In the genomic region with DNA sequence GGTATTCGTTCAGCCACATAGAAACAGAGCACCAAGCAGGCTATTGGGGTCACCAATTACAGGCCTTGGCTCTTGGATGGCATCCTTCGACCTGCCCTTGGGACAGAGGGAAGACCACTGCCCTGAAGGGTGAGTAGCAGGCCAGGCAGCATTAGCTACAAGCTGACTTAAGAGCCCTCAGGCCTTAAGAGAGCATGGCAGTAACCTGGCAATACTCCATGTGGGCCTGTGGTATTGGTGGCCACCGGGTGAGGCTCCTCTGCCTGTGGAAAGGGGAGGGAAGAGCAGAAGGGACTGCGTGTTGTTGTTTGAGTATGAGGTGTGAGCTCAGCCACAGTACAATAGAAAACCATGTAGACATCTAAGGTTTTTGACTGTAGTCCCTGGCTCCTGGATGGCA, we compare ENCODE assay signal across 24 cellular contexts.
DNase-seq lines count a peak whose midpoint lies in the region; ATAC-seq, FAIRE-seq and TF ChIP-seq lines count a peak whose summit lies in the region.
"Had no signal": no experiment of that assay in that cellular context is flagged by ENCODE, and none has a peak within 500 bp of the region (broad histone marks: within the 10 kb centered on the region; RNA-seq: fewer than 3 reads in every experiment).

No MANE protein-coding gene starts in this region.

- intact Hi-C loops in aorta (cut with DNase I), result no loop called here
- intact Hi-C loops in activated T-helper 2 cell treated with anti-CD3 and anti-CD28 coated beads, Interferon-gamma antibody, Interleukin-2, Interleukin-4, amounts not matched to agents 10 μg/mL and 5 μg/mL and 100 μg/mL, durations not matched to agents 14 hours and 24 hours and 36 hours (cut with micrococcal nuclease), result no loop called here

- CTCF ChIA-PET in WTC11 (lab: Charles Lee), result no interaction called here

- peak; percentile 33 for ATAC-seq in stimulated activated naive CD8-positive, alpha-beta T cell treated with anti-CD3 and anti-CD28 coated beads, Interleukin-15, amount 100 ng/mL, for 72 hours
- no peak for ATAC-seq in stimulated activated naive CD8-positive, alpha-beta T cell treated with anti-CD3 and anti-CD28 coated beads, Interleukin-15, Interleukin-2, amounts not matched to agents 100 U/mL and 50 U/mL, for 24 hours
- ATAC-seq in aorta (ENCODE audit: low FRiP score), result peak; percentile 11
- ATAC-seq in WTC11, result no peak
- ATAC-seq: GM12878 had no signal

- no peak for DNase-seq in stimulated activated naive CD8-positive, alpha-beta T cell treated with anti-CD3 and anti-CD28 coated beads, Interleukin-15, amount 100 ng/mL, for 72 hours
- no peak for DNase-seq in stimulated activated naive CD8-positive, alpha-beta T cell treated with anti-CD3 and anti-CD28 coated beads, Interleukin-15, Interleukin-2, amounts not matched to agents 100 U/mL and 50 U/mL, for 24 hours
- DNase-seq in astrocyte (ENCODE audit: low read depth), result no peak
- DNase-seq in myocyte (ENCODE audit: low read depth), result peak; percentile 76
- DNase-seq in aorta, result no peak
- no peak for DNase-seq in activated T-helper 2 cell treated with anti-CD3 and anti-CD28 coated beads, Interferon-gamma antibody, Interleukin-2, Interleukin-4, amounts not matched to agents 10 μg/mL and 5 μg/mL and 100 μg/mL, durations not matched to agents 14 hours and 24 hours and 36 hours (ENCODE audit: low spot score)
- no peak for DNase-seq in SKM-1 (lab: John Stamatoyannopoulos, UW; ENCODE audit: unreplicated experiment)
- no peak for DNase-seq in WTC11 (ENCODE audit: low spot score)
- DNase-seq: ACHN; BE2C; C1 segment of cervical spinal cord; CD4-positive, CD25-positive, alpha-beta regulatory T cell; CD8-positive, alpha-beta memory T cell; COR-L47; DMS 273 treated with DMSO at 0.1 percent for 48 hours; DND-41; EL; GOT3; H9 had no signal

- no peak overlapping the region for H3K4me3 Mint-ChIP-seq in stimulated activated naive CD8-positive, alpha-beta T cell treated with anti-CD3 and anti-CD28 coated beads, Interleukin-15, amount 100 ng/mL, for 72 hours
- H3K4me3 Mint-ChIP-seq in astrocyte (ENCODE audit: unreplicated experiment) (no peak overlapping the region), WTC11 (no peak overlapping the region)
- H3K4me3 Mint-ChIP-seq in activated T-helper 2 cell treated with anti-CD3 and anti-CD28 coated beads, Interferon-gamma antibody, Interleukin-2, Interleukin-4, amounts not matched to agents 10 μg/mL and 5 μg/mL and 100 μg/mL, durations not matched to agents 14 hours and 24 hours and 36 hours (ENCODE audit: low read depth), result no peak overlapping the region
- H3K4me3 Mint-ChIP-seq: CD4-positive, CD25-positive, alpha-beta regulatory T cell; CD8-positive, alpha-beta memory T cell; H9; IgD-negative memory B cell had no signal

- H2AFZ ChIP-seq in astrocyte (ENCODE audit: low read depth, low read length), result no peak overlapping the region

- H3K27me3 ChIP-seq in astrocyte (ENCODE audit: insufficient read depth, low read length), result no peaks in the 10 kb centered on the region
- no peaks in the 10 kb centered on the region for H3K27me3 ChIP-seq in aorta (ENCODE audit: control insufficient read depth in 1 of 2, insufficient read depth in 2 of 2, low read length in 1 of 2)
- H3K27me3 ChIP-seq: BE2C had no signal

- H3K4me1 ChIP-seq in astrocyte (ENCODE audit: insufficient read depth, low read length) (no peaks in the 10 kb centered on the region), aorta (ENCODE audit: control insufficient read depth in 1 of 2, insufficient read depth in 2 of 2, low read length in 2 of 2) (no peaks in the 10 kb centered on the region)
- H3K4me1 ChIP-seq: BE2C had no signal

- no peaks in the 10 kb centered on the region for H3K9me3 ChIP-seq in astrocyte (ENCODE audit: insufficient read depth, low read depth, low read length)
- peaks cover 1% of the 10 kb centered on the region for H3K9me3 ChIP-seq in aorta (ENCODE audit: control insufficient read depth, low read length)
- H3K9me3 ChIP-seq: BE2C had no signal

- no peaks in the 10 kb centered on the region for H3K4me1 Mint-ChIP-seq in stimulated activated naive CD8-positive, alpha-beta T cell treated with anti-CD3 and anti-CD28 coated beads, Interleukin-15, amount 100 ng/mL, for 72 hours
- H3K4me1 Mint-ChIP-seq in astrocyte (ENCODE audit: low read depth, unreplicated experiment) (peaks cover 31% of the 10 kb centered on the region), WTC11 (peaks cover 9% of the 10 kb centered on the region)
- no peaks in the 10 kb centered on the region for H3K4me1 Mint-ChIP-seq in activated T-helper 2 cell treated with anti-CD3 and anti-CD28 coated beads, Interferon-gamma antibody, Interleukin-2, Interleukin-4, amounts not matched to agents 10 μg/mL and 5 μg/mL and 100 μg/mL, durations not matched to agents 14 hours and 24 hours and 36 hours (ENCODE audit: low read depth)
- H3K4me1 Mint-ChIP-seq: CD4-positive, CD25-positive, alpha-beta regulatory T cell; CD8-positive, alpha-beta memory T cell had no signal

- peaks cover 1% of the 10 kb centered on the region for H3K36me3 Mint-ChIP-seq in astrocyte (ENCODE audit: low read depth, unreplicated experiment)
- H3K36me3 Mint-ChIP-seq in activated T-helper 2 cell treated with anti-CD3 and anti-CD28 coated beads, Interferon-gamma antibody, Interleukin-2, Interleukin-4, amounts not matched to agents 10 μg/mL and 5 μg/mL and 100 μg/mL, durations not matched to agents 14 hours and 24 hours and 36 hours (ENCODE audit: low read depth), result no peaks in the 10 kb centered on the region
- H3K36me3 Mint-ChIP-seq in WTC11, result no peaks in the 10 kb centered on the region
- H3K36me3 Mint-ChIP-seq: CD4-positive, CD25-positive, alpha-beta regulatory T cell; CD8-positive, alpha-beta memory T cell; IgD-negative memory B cell had no signal

- H3K4me3 ChIP-seq in astrocyte (ENCODE audit: insufficient read depth, low read depth, low read length), result no peak overlapping the region
- no peak overlapping the region for H3K4me3 ChIP-seq in aorta (ENCODE audit: low read length in 2 of 2)
- H3K4me3 ChIP-seq: GM12878 had no signal

- no peaks in the 10 kb centered on the region for H3K9me3 Mint-ChIP-seq in stimulated activated naive CD8-positive, alpha-beta T cell treated with anti-CD3 and anti-CD28 coated beads, Interleukin-15, amount 100 ng/mL, for 72 hours
- peaks cover 2% of the 10 kb centered on the region for H3K9me3 Mint-ChIP-seq in astrocyte (ENCODE audit: unreplicated experiment)
- H3K9me3 Mint-ChIP-seq in activated T-helper 2 cell treated with anti-CD3 and anti-CD28 coated beads, Interferon-gamma antibody, Interleukin-2, Interleukin-4, amounts not matched to agents 10 μg/mL and 5 μg/mL and 100 μg/mL, durations not matched to agents 14 hours and 24 hours and 36 hours, result no peaks in the 10 kb centered on the region
- peaks cover 11% of the 10 kb centered on the region for H3K9me3 Mint-ChIP-seq in WTC11

- 88 to 91% methylated on average over 4 of the region's 4 CpGs for WGBS in aorta, 2 donors

- no peaks in the 10 kb centered on the region for H4K20me1 ChIP-seq in astrocyte (ENCODE audit: insufficient read depth, low read length)

- H3K9ac ChIP-seq in astrocyte (ENCODE audit: low read length), result no peak overlapping the region

- no peak overlapping the region for H3K4me2 ChIP-seq in astrocyte (ENCODE audit: low read length)

- no peaks in the 10 kb centered on the region for H3K36me3 ChIP-seq in astrocyte (ENCODE audit: insufficient read depth, low read length)
- no peaks in the 10 kb centered on the region for H3K36me3 ChIP-seq in aorta (ENCODE audit: control insufficient read depth in 1 of 2, insufficient read depth in 2 of 2, low read length in 1 of 2)
- H3K36me3 ChIP-seq: BE2C had no signal

- no peak for FAIRE-seq in astrocyte (lab: Jason Lieb, UNC)
- FAIRE-seq: A204.1, GM12878, HepG2, HTR-8/SVneo had no signal

- no peaks in the 10 kb centered on the region for H3K79me2 ChIP-seq in astrocyte (ENCODE audit: insufficient read depth, low read length)

- TF ChIP-seq CTCF in astrocyte (IDR thresholded peaks at IDR 0.05; ENCODE audit: insufficient read depth, low read depth, low read length), result no peak
- no peak for TF ChIP-seq CTCF in WTC11 (IDR thresholded peaks at IDR 0.05)

- H3K27ac Mint-ChIP-seq in stimulated activated naive CD8-positive, alpha-beta T cell treated with anti-CD3 and anti-CD28 coated beads, Interleukin-15, amount 100 ng/mL, for 72 hours, result no peak overlapping the region
- peak overlapping the region; percentile 92 for H3K27ac Mint-ChIP-seq in astrocyte (ENCODE audit: unreplicated experiment)
- no peak overlapping the region for H3K27ac Mint-ChIP-seq in activated T-helper 2 cell treated with anti-CD3 and anti-CD28 coated beads, Interferon-gamma antibody, Interleukin-2, Interleukin-4, amounts not matched to agents 10 μg/mL and 5 μg/mL and 100 μg/mL, durations not matched to agents 14 hours and 24 hours and 36 hours
- no peak overlapping the region for H3K27ac Mint-ChIP-seq in WTC11
- H3K27ac Mint-ChIP-seq: CD4-positive, CD25-positive, alpha-beta regulatory T cell; CD8-positive, alpha-beta memory T cell; H9; IgD-negative memory B cell had no signal

- POLR2A ChIA-PET in WTC11 (lab: Charles Lee), result no interaction called here

- H3K27ac ChIP-seq in astrocyte (ENCODE audit: low read depth, low read length) (no peak overlapping the region), aorta (ENCODE audit: low read depth in 1 of 2, low read length in 2 of 2) (no peak overlapping the region)

- H3K27me3 Mint-ChIP-seq in stimulated activated naive CD8-positive, alpha-beta T cell treated with anti-CD3 and anti-CD28 coated beads, Interleukin-15, amount 100 ng/mL, for 72 hours, result peaks cover 10% of the 10 kb centered on the region
- no peaks in the 10 kb centered on the region for H3K27me3 Mint-ChIP-seq in astrocyte (ENCODE audit: low read depth, unreplicated experiment)
- no peaks in the 10 kb centered on the region for H3K27me3 Mint-ChIP-seq in activated T-helper 2 cell treated with anti-CD3 and anti-CD28 coated beads, Interferon-gamma antibody, Interleukin-2, Interleukin-4, amounts not matched to agents 10 μg/mL and 5 μg/mL and 100 μg/mL, durations not matched to agents 14 hours and 24 hours and 36 hours (ENCODE audit: low read depth)
- H3K27me3 Mint-ChIP-seq in WTC11 (ENCODE audit: low read depth), result no peaks in the 10 kb centered on the region
- H3K27me3 Mint-ChIP-seq: CD4-positive, CD25-positive, alpha-beta regulatory T cell; IgD-negative memory B cell had no signal

Comparison
In these comparisons a context has a peak if more than half of its experiments do, and no peak if none do; other contexts are left out.
1. ATAC-seq: peak in stimulated activated naive CD8-positive, alpha-beta T cell treated with anti-CD3 and anti-CD28 coated beads, Interleukin-15, amount 100 ng/mL, for 72 hours (single experiment) and aorta (single experiment); none in stimulated activated naive CD8-positive, alpha-beta T cell treated with anti-CD3 and anti-CD28 coated beads, Interleukin-15, Interleukin-2, amounts not matched to agents 100 U/mL and 50 U/mL, for 24 hours (single experiment) and WTC11 (single experiment).